ENCODE assay signal across 38 cellular contexts in genomic region chr10:113549856-113550255, GRCh38. TPM values are rescaled to one million over a fixed set of nuclear protein-coding genes. Genes with fewer than 3 reads are reported as not detected.
A peak's percentile ranks its signal among the peaks of the same experiment; 100 is the strongest.
DNase-seq lines count a peak whose midpoint lies in the region; ATAC-seq, FAIRE-seq and TF ChIP-seq lines count a peak whose summit lies in the region.
"Had no signal": no experiment of that assay in that cellular context is flagged by ENCODE, and none has a peak within 500 bp of the region (broad histone marks: within the 10 kb centered on the region; RNA-seq: fewer than 3 reads in every experiment).

No MANE protein-coding gene starts in this region.

- H3K27me3 Mint-ChIP-seq in endodermal cell (ENCODE audit: insufficient read depth), result peaks cover 24% of the 10 kb centered on the region
- no peaks in the 10 kb centered on the region for H3K27me3 Mint-ChIP-seq in nephron progenitor cell (ENCODE audit: low read depth, poor library complexity)

- no peaks in the 10 kb centered on the region for H3K27me3 ChIP-seq in liver (ENCODE audit: control insufficient read depth in 4 of 4, insufficient read depth in 4 of 4, low read length in 3 of 4)
- H3K27me3 ChIP-seq in HepG2 (ENCODE audit: control insufficient read depth in 1 of 2, insufficient read depth in 2 of 2, low read length in 2 of 2), result peaks cover 0 to 2% of the 10 kb centered on the region in 2 experiments; a peak in 1 of 5 replicates
- H3K27me3 ChIP-seq in endodermal cell (ENCODE audit: control insufficient read depth, insufficient read depth, low read length, poor library complexity, severe bottlenecking), result no peaks in the 10 kb centered on the region
- no peaks in the 10 kb centered on the region for H3K27me3 ChIP-seq in stomach
- H3K27me3 ChIP-seq in mammary epithelial cell (ENCODE audit: insufficient read depth, low read length), result peaks cover 2% of the 10 kb centered on the region
- H3K27me3 ChIP-seq: brain microvascular endothelial cell, Peyer's patch, upper lobe of left lung had no signal

- TF ChIP-seq EP300 in HepG2 (IDR thresholded peaks at IDR 0.05; ENCODE audit: low read depth in 2 of 2, low read length in 2 of 2) (no peak), HepG2 (CRISPR knock-in tag; IDR thresholded peaks at IDR 0.05; ENCODE audit: borderline replicate concordance) (no peak), stomach (IDR thresholded peaks at IDR 0.05) (no peak)

- intact Hi-C loops in HepG2 (cut with micrococcal nuclease; ENCODE audit: unreplicated experiment) (no loop called here), stomach (cut with DNase I; ENCODE audit: low total_unique reads) (no loop called here), mammary epithelial cell (cut with micrococcal nuclease) (no loop called here)

- H3K9me3 Mint-ChIP-seq in endodermal cell, result no peaks in the 10 kb centered on the region
- H3K9me3 Mint-ChIP-seq in nephron progenitor cell, result peaks cover 5% of the 10 kb centered on the region
- H3K9me3 Mint-ChIP-seq: activated CD4-positive, alpha-beta T cell treated with anti-CD3 and anti-CD28 coated beads, Interleukin-2, amount 10 ng/mL, durations not matched to agents 24 days and 14 days; activated T-helper 2 cell treated with anti-CD3 and anti-CD28 coated beads, Interferon-gamma antibody, Interleukin-2, Interleukin-4, amounts not matched to agents 10 μg/mL and 5 μg/mL and 100 μg/mL, durations not matched to agents 14 hours and 24 hours and 36 hours; CD8-positive, alpha-beta T cell; HFFc6 had no signal

- dilution Hi-C loops in mammary epithelial cell (cut with HindIII; ENCODE audit: low sequenced_read_pairs), result no loop called here

- TF ChIP-seq RAD21 in liver (IDR thresholded peaks at IDR 0.05), result no peak
- TF ChIP-seq RAD21 in HepG2 (CRISPR knock-in tag; IDR thresholded peaks at IDR 0.05), result no peak

- FAIRE-seq in HepG2 (lab: Jason Lieb, UNC), result no peak
- FAIRE-seq: A204.1, H1 had no signal

- H3K4me1 Mint-ChIP-seq in endodermal cell (peaks cover 42% of the 10 kb centered on the region), nephron progenitor cell (peaks cover 18% of the 10 kb centered on the region)

- H3K9me3 ChIP-seq in liver (ENCODE audit: control insufficient read depth in 4 of 4, low read length in 3 of 4) (no peaks in the 10 kb centered on the region), HepG2 (ENCODE audit: low read length) (no peaks in the 10 kb centered on the region), endodermal cell (ENCODE audit: control insufficient read depth, low read length) (no peaks in the 10 kb centered on the region), stomach (no peaks in the 10 kb centered on the region), mammary epithelial cell (replicated peaks; ENCODE audit: insufficient read depth, low read length) (no peaks in the 10 kb centered on the region)
- H3K9me3 ChIP-seq: Peyer's patch, suprapubic skin, upper lobe of left lung had no signal

- DNase-seq in HepG2 (ENCODE audit: low spot score) (no peak), endodermal cell (no peak), nephron progenitor cell (no peak), stomach (no peak), mammary epithelial cell (no peak)
- DNase-seq: activated CD4-positive, alpha-beta T cell treated with anti-CD3 and anti-CD28 coated beads, Interleukin-2, amount 10 ng/mL, durations not matched to agents 24 days and 14 days; activated CD8-positive, alpha-beta memory T cell treated with anti-CD3 and anti-CD28 coated beads for 24 hours; activated naive CD4-positive, alpha-beta T cell treated with anti-CD3 and anti-CD28 coated beads, Interleukin-2, amount 50 U/mL, for 16 hours; activated T-cell treated with anti-CD3 and anti-CD28 coated beads for 4 hours; AML-193; amniotic stem cell; CD8-positive, alpha-beta T cell; cerebellar nuclear complex; dorsolateral prefrontal cortex; HFFc6; hypothalamus; NCI-H1105; NCI-H2029; NCI-H2227 treated with DMSO at 0.1 percent for 48 hours; NCI-H526; Peyer's patch; SHP77 treated with DMSO at 0.1 percent for 48 hours; stimulated activated naive CD4-positive, alpha-beta T cell; T1000; upper lobe of left lung had no signal

- CTCF ChIA-PET in HepG2 (lab: Yijun Ruan, JAX; ENCODE audit: low intra/inter-chr PET ratio, low total read pairs) (no interaction called here), mammary epithelial cell (lab: Charles Lee; ENCODE audit: low non-redundant PET) (no interaction called here)

- in situ Hi-C loops in HepG2 (cut with HindIII; ENCODE audit: extremely low pct_ligation_motif_present, low pct_unique_long_range_greater_than_20kb), result no loop called here
- in situ Hi-C loops in mammary epithelial cell (cut with MboI; ENCODE audit: low sequenced_read_pairs in 2 of 2), result no loop called here

- no peaks in the 10 kb centered on the region for H3K79me2 ChIP-seq in HepG2 (ENCODE audit: insufficient read depth, low read length)
- no peaks in the 10 kb centered on the region for H3K79me2 ChIP-seq in mammary epithelial cell (ENCODE audit: insufficient read depth, low read length)

- H3K4me3 Mint-ChIP-seq in endodermal cell, result no peak overlapping the region
- H3K4me3 Mint-ChIP-seq in nephron progenitor cell, result no peak overlapping the region
- H3K4me3 Mint-ChIP-seq: activated CD4-positive, alpha-beta T cell treated with anti-CD3 and anti-CD28 coated beads, Interleukin-2, amount 10 ng/mL, durations not matched to agents 24 days and 14 days; CD8-positive, alpha-beta T cell; HFFc6 had no signal

- TF ChIP-seq CTCF in liver (IDR thresholded peaks at IDR 0.05; ENCODE audit: low read depth, low read length, missing input control) (no peak), HepG2 (CRISPR knock-in tag; IDR thresholded peaks at IDR 0.05) (no peak), endodermal cell (conservative IDR thresholded peaks at IDR 0.05) (no peak), nephron progenitor cell (IDR thresholded peaks at IDR 0.05) (no peak), stomach (IDR thresholded peaks at IDR 0.05) (no peak), mammary epithelial cell (conservative IDR thresholded peaks at IDR 0.05 in 1 of 2, IDR thresholded peaks at IDR 0.05 in 1 of 2; ENCODE audit: extremely low read depth in 1 of 2, insufficient read depth in 1 of 2, low read depth in 1 of 2, low read length in 2 of 2) (no peak)

- peak overlapping the region; percentile 75 for H3K27ac Mint-ChIP-seq in endodermal cell
- peak overlapping the region; percentile 71 for H3K27ac Mint-ChIP-seq in nephron progenitor cell
- H3K27ac Mint-ChIP-seq: activated CD4-positive, alpha-beta T cell treated with anti-CD3 and anti-CD28 coated beads, Interleukin-2, amount 10 ng/mL, durations not matched to agents 24 days and 14 days; activated T-helper 2 cell treated with anti-CD3 and anti-CD28 coated beads, Interferon-gamma antibody, Interleukin-2, Interleukin-4, amounts not matched to agents 10 μg/mL and 5 μg/mL and 100 μg/mL, durations not matched to agents 14 hours and 24 hours and 36 hours; CD8-positive, alpha-beta T cell; HFFc6 had no signal

- BruUV-seq in HepG2 (replicated peaks; lab: Mats Ljungman, UMichigan) (no TSS peak), mammary epithelial cell (replicated peaks; lab: Mats Ljungman, UMichigan) (no TSS peak)

- H3K36me3 ChIP-seq in liver (ENCODE audit: control insufficient read depth in 4 of 4, insufficient read depth in 3 of 4, low read depth in 1 of 4, low read length in 3 of 4) (no peaks in the 10 kb centered on the region), HepG2 (replicated peaks in 1 of 2; ENCODE audit: control insufficient read depth in 1 of 2, insufficient read depth in 2 of 2, low read length in 2 of 2) (no peaks in the 10 kb centered on the region), endodermal cell (ENCODE audit: control insufficient read depth, insufficient read depth, low read length) (no peaks in the 10 kb centered on the region), stomach (no peaks in the 10 kb centered on the region), mammary epithelial cell (ENCODE audit: insufficient read depth, low read length) (no peaks in the 10 kb centered on the region)
- H3K36me3 ChIP-seq: brain microvascular endothelial cell, Peyer's patch, suprapubic skin, upper lobe of left lung had no signal

- no peak for TF ChIP-seq POLR2A in HepG2 (IDR thresholded peaks at IDR 0.05; ENCODE audit: insufficient read depth in 1 of 2, low read depth in 2 of 2, low read length in 2 of 2)
- TF ChIP-seq POLR2A in stomach (IDR thresholded peaks at IDR 0.05), result no peak

- H3K27ac ChIP-seq in liver (ENCODE audit: low read depth in 1 of 2, low read length in 2 of 2), result peak overlapping the region; percentile 77 to 88
- H3K27ac ChIP-seq in HepG2 (ENCODE audit: extremely low read length, insufficient read depth, low read length), result no peak overlapping the region
- H3K27ac ChIP-seq in endodermal cell (ENCODE audit: low read depth, low read length), result no peak overlapping the region
- H3K27ac ChIP-seq in stomach, result no peak overlapping the region
- no peak overlapping the region for H3K27ac ChIP-seq in mammary epithelial cell (ENCODE audit: insufficient read depth, low read depth, low read length)
- H3K27ac ChIP-seq: brain microvascular endothelial cell, dorsolateral prefrontal cortex, Peyer's patch, suprapubic skin, upper lobe of left lung had no signal

- H2AFZ ChIP-seq in HepG2 (ENCODE audit: low read length), result no peak overlapping the region
- H2AFZ ChIP-seq in mammary epithelial cell (ENCODE audit: low read depth, low read length), result no peak overlapping the region

- no peak for ATAC-seq in HepG2
- no peak for ATAC-seq in GM21737 (IDR thresholded peaks at IDR 0.05; ENCODE audit: unreplicated experiment)
- ATAC-seq in activated CD4-positive, CD25-positive, alpha-beta regulatory T cell treated with anti-CD3 and anti-CD28 coated beads, Interleukin-2, amount 50 U/mL, for 24 hours, result no peak
- ATAC-seq: CD8-positive, alpha-beta T cell had no signal

- WGBS in liver, result 89% methylated on average over 6 of the region's 6 CpGs
- WGBS in HepG2 (ENCODE audit: low lambda C conversion rate), result 73% methylated on average over 6 of the region's 6 CpGs
- WGBS in endodermal cell (ENCODE audit: insufficient coverage in 1 of 2, insufficient read length in 1 of 2), 2 experiments, result 85 to 89% methylated on average over 4 to 6 of the region's 6 CpGs
- 90 to 94% (median 91%) methylated on average over 6 of the region's 6 CpGs for WGBS in stomach, 5 donors
- 94% methylated on average over 6 of the region's 6 CpGs for WGBS in mammary epithelial cell (ENCODE audit: low coverage, missing lambda C conversion rate)

- H3K4me1 ChIP-seq in liver (ENCODE audit: control insufficient read depth in 4 of 4, insufficient read depth in 4 of 4, low read length in 3 of 4), result peaks cover 9 to 42% (median 25%) of the 10 kb centered on the region in 4 donors
- H3K4me1 ChIP-seq in HepG2 (ENCODE audit: insufficient read depth, low read length), result peaks cover 21% of the 10 kb centered on the region
- H3K4me1 ChIP-seq in endodermal cell (ENCODE audit: control insufficient read depth, insufficient read depth, low read length), result peaks cover 9% of the 10 kb centered on the region
- peaks cover 6 to 29% (median 15%) of the 10 kb centered on the region in 4 donors for H3K4me1 ChIP-seq in stomach
- peaks cover 18% of the 10 kb centered on the region for H3K4me1 ChIP-seq in mammary epithelial cell (ENCODE audit: insufficient read depth, low read length)
- H3K4me1 ChIP-seq: upper lobe of left lung had no signal

- H3K4me3 ChIP-seq in liver (ENCODE audit: low read depth in 1 of 3, low read length in 3 of 3) (no peak overlapping the region), HepG2 (replicated peaks in 1 of 3; ENCODE audit: insufficient read depth in 1 of 3, low read depth in 2 of 3, low read length in 3 of 3) (no peak overlapping the region), endodermal cell (ENCODE audit: low read length) (no peak overlapping the region), stomach (no peak overlapping the region), mammary epithelial cell (replicated peaks in 1 of 3; ENCODE audit: insufficient read depth in 1 of 3, low read depth in 2 of 3, low read length in 3 of 3) (no peak overlapping the region)
- H3K4me3 ChIP-seq: dorsolateral prefrontal cortex, Peyer's patch, skin epidermis, suprapubic skin, upper lobe of left lung had no signal

- H3K36me3 Mint-ChIP-seq in endodermal cell (ENCODE audit: low read depth) (no peaks in the 10 kb centered on the region), nephron progenitor cell (ENCODE audit: low read depth) (no peaks in the 10 kb centered on the region)
- H3K36me3 Mint-ChIP-seq: CD8-positive, alpha-beta T cell had no signal

- H3K9ac ChIP-seq in liver (ENCODE audit: low read depth in 1 of 2, low read length in 2 of 2), result no peak overlapping the region
- no peak overlapping the region for H3K9ac ChIP-seq in HepG2 (ENCODE audit: insufficient read depth, low read depth, low read length)
- H3K9ac ChIP-seq in endodermal cell (ENCODE audit: extremely low read depth, low read length, poor library complexity, severe bottlenecking), result no peak overlapping the region
- no peak overlapping the region for H3K9ac ChIP-seq in mammary epithelial cell (ENCODE audit: insufficient read depth, low read length)

- POLR2A ChIA-PET in HepG2 (lab: Yijun Ruan, JAX), result no interaction called here

- no peak overlapping the region for H3K4me2 ChIP-seq in HepG2 (ENCODE audit: low read depth, low read length)
- no peak overlapping the region for H3K4me2 ChIP-seq in mammary epithelial cell (ENCODE audit: insufficient read depth, low read depth, low read length)

- H4K20me1 ChIP-seq in HepG2 (ENCODE audit: insufficient read depth, low read length), result no peaks in the 10 kb centered on the region
- H4K20me1 ChIP-seq in mammary epithelial cell (ENCODE audit: insufficient read depth, low read length), result no peaks in the 10 kb centered on the region

RNA-seq across cellular contexts. Expression of gene HABP2, which starts 3.0 kb away (rescaled TPM):
- 100 to 1,000 TPM; 147 to 247 TPM for total RNA-seq in liver
- polyA plus RNA-seq in liver, result 100 to 1,000 TPM; 109 to 259 TPM
- total RNA-seq in HepG2 (2016; rRNA removed; fragmentation: Illumina TruSeq; extraction: Trizol), result 0.13 TPM in 1 of 2 replicates, not detected in the other
- not detected in 2 replicates for total RNA-seq in HepG2 (2016; cell fraction: cytosol; rRNA removed; fragmentation: Illumina TruSeq; extraction: Trizol; ENCODE audit: low read depth)
- 0.04 and 0.06 TPM in 2 replicates for total RNA-seq in HepG2 (2016; cell fraction: insoluble cytoplasmic fraction; rRNA removed; fragmentation: Illumina TruSeq; extraction: Trizol)
- total RNA-seq in HepG2 (2016; cell fraction: membrane; rRNA removed; fragmentation: Illumina TruSeq; extraction: Trizol), result not detected in 2 replicates
- total RNA-seq in HepG2 (2016; cell fraction: nucleus; rRNA removed; fragmentation: Illumina TruSeq; extraction: Trizol), result 0.16 TPM in 1 of 2 replicates, not detected in the other
- 0.12 TPM in 2 replicates for polyA plus RNA-seq in HepG2 (2011; rRNA removed)
- 0.10 and 0.11 TPM in 2 replicates for polyA plus RNA-seq in HepG2 (2011; cell fraction: cytosol; rRNA removed)
- polyA plus RNA-seq in HepG2 (2011; cell fraction: nucleus; rRNA removed), result 0.03 and 0.06 TPM in 2 replicates
- 0.04 TPM in 1 of 2 replicates, not detected in the other for polyA plus RNA-seq in HepG2 (2012)
- polyA plus RNA-seq in HepG2 (2016; cell fraction: cytosol; fragmentation: Illumina TruSeq; extraction: Trizol; ENCODE audit: low read depth), result not detected in 2 replicates
- polyA plus RNA-seq in HepG2 (2016; cell fraction: insoluble cytoplasmic fraction; fragmentation: Illumina TruSeq; extraction: Trizol; ENCODE audit: low read depth), result not detected in 2 replicates
- polyA plus RNA-seq in HepG2 (2016; cell fraction: membrane; fragmentation: Illumina TruSeq; extraction: Trizol; ENCODE audit: low read depth), result not detected in 2 replicates
- polyA plus RNA-seq in HepG2 (2016; cell fraction: nucleus; fragmentation: Illumina TruSeq; extraction: Trizol; ENCODE audit: insufficient read depth, low read depth), result not detected in 2 replicates
- not detected in 2 replicates for polyA minus RNA-seq in HepG2 (2011; rRNA and poly(A)+ RNA removed; ENCODE audit: low replicate concordance)
- polyA minus RNA-seq in HepG2 (2011; cell fraction: cytosol; rRNA and poly(A)+ RNA removed), result not detected in 2 replicates
- not detected in 2 replicates for polyA minus RNA-seq in HepG2 (2011; cell fraction: nucleus; rRNA and poly(A)+ RNA removed)
- 1 to 10 TPM in 1 of 2 donors, under 1 TPM in 1; 0.71 to 1.6 TPM for total RNA-seq in endodermal cell
- 0.46 TPM for polyA plus RNA-seq in endodermal cell (2013, experiment 1 of 2)
- polyA plus RNA-seq in endodermal cell (2013, experiment 2 of 2), result 0.33 TPM
- 10 to 100 TPM in 1 of 5 donors, 1 to 10 TPM in 2, not detected in 2; 2.0 to 11.4 (median 2.2) TPM for total RNA-seq in stomach
- 1 to 10 TPM in 2 of 3 donors, under 1 TPM in 1; 0.76 to 9.2 (median 5.3) TPM for polyA plus RNA-seq in stomach
- not detected for total RNA-seq in mammary epithelial cell
- polyA plus RNA-seq in mammary epithelial cell, result not detected
- not detected for polyA minus RNA-seq in mammary epithelial cell
- total RNA-seq: activated CD4-positive, alpha-beta T cell treated with anti-CD3 and anti-CD28 coated beads, Interleukin-2, amount 10 ng/mL, durations not matched to agents 24 days and 14 days; activated T-helper 2 cell treated with anti-CD3 and anti-CD28 coated beads, Interferon-gamma antibody, Interleukin-2, Interleukin-4, amounts not matched to agents 10 μg/mL and 5 μg/mL and 100 μg/mL, durations not matched to agents 14 hours and 24 hours and 36 hours; CD8-positive, alpha-beta T cell; H1; HFFc6; HT1080; MCF 10A; mesenteric fat pad; omental fat pad had no signal
- polyA plus RNA-seq: H1 had no signal

Comparison
In these comparisons a context has a peak if more than half of its experiments do, and no peak if none do; other contexts are left out.
1. H3K27ac ChIP-seq: peak in liver (2 of 2); none in HepG2 (single experiment), endodermal cell (single experiment), stomach (0 of 5) and mammary epithelial cell (single experiment).
2. RNA of gene HABP2, which starts 3.0 kb away (total RNA-seq): 147 to 247 TPM in liver; 2.0 to 11.4 TPM in stomach, 0.71 to 1.6 TPM in endodermal cell, 0.04 to 0.16 TPM in HepG2 and not detected in mammary epithelial cell; every median in the first group is over 10 times any median in the second.